Comparison of ENCODE assay signal across 12 cellular contexts in the genomic region with DNA sequence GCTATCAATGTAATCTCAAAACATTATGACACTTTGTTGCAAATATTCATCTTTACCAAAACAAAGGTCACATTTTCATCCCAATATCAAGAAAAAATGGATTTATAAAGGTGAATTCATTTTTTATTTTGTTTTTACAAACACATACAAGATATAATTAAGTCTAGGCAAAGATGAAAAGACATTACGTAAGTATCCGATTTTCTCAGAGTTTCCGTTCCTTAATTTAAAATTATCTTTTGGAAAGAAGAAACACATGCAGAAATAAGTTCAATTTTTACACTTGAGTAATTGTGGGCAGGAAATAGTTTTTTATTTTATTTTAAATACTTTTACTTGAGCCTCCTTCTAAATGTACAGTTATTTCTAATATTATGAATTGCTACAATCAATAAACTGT. TPM values are rescaled to one million over a fixed set of nuclear protein-coding genes. Genes with fewer than 3 reads are reported as not detected.
DNase-seq lines count a peak whose midpoint lies in the region; ATAC-seq and TF ChIP-seq lines count a peak whose summit lies in the region.
"Had no signal": no experiment of that assay in that cellular context is flagged by ENCODE, and none has a peak within 500 bp of the region (broad histone marks: within the 10 kb centered on the region; RNA-seq: fewer than 3 reads in every experiment).

No MANE protein-coding gene starts in this region.

- H3K9ac ChIP-seq in duodenal mucosa (ENCODE audit: low read depth in 1 of 2, low read length in 2 of 2) = peak overlapping the region in 1 of 2 donors; percentile 34

- TF ChIP-seq CTCF in spleen (IDR thresholded peaks at IDR 0.05 in 8 of 11, conservative IDR thresholded peaks at IDR 0.05 in 3 of 11) (no peak), gastroesophageal sphincter (IDR thresholded peaks at IDR 0.05) (no peak)

- H3K27me3 ChIP-seq in duodenal mucosa (ENCODE audit: control insufficient read depth in 1 of 2, insufficient read depth in 2 of 2, low read length in 2 of 2) (no peaks in the 10 kb centered on the region), spleen (replicated peaks in 1 of 7) (no peaks in the 10 kb centered on the region), gastroesophageal sphincter (no peaks in the 10 kb centered on the region)

- H3K9me3 ChIP-seq in duodenal mucosa (ENCODE audit: control insufficient read depth in 1 of 2, low read length in 2 of 2) (no peaks in the 10 kb centered on the region), spleen (no peaks in the 10 kb centered on the region), gastroesophageal sphincter (no peaks in the 10 kb centered on the region)

- 30 to 63% (median 38%) methylated on average over 3 of the region's 3 CpGs for WGBS in spleen, 5 donors
- WGBS in gastroesophageal sphincter (ENCODE audit: low coverage in 1 of 2), 2 donors = 81 to 96% methylated on average over 3 of the region's 3 CpGs

- intact Hi-C loops in spleen (cut with DNase I; ENCODE audit: low total_unique reads) = loop anchor here (10.0 kb wide), 1 partner anchor 349 kb away; no protein-coding TSS in a partner anchor

- peaks cover 35% of the 10 kb centered on the region for H3K4me1 Mint-ChIP-seq in activated CD8-positive, alpha-beta memory T cell treated with anti-CD3 and anti-CD28 coated beads, Interleukin-2, amount 10 ng/mL, durations not matched to agents 7 days and 5 days

- peak overlapping the region; percentile 87 for H3K27ac Mint-ChIP-seq in activated CD8-positive, alpha-beta memory T cell treated with anti-CD3 and anti-CD28 coated beads, Interleukin-2, amount 10 ng/mL, durations not matched to agents 7 days and 5 days

- TF ChIP-seq EP300 in gastroesophageal sphincter (IDR thresholded peaks at IDR 0.05) = no peak

- H3K36me3 Mint-ChIP-seq in activated CD8-positive, alpha-beta memory T cell treated with anti-CD3 and anti-CD28 coated beads, Interleukin-2, amount 10 ng/mL, durations not matched to agents 7 days and 5 days = peaks cover 2% of the 10 kb centered on the region

- H3K9me3 Mint-ChIP-seq in activated CD8-positive, alpha-beta memory T cell treated with anti-CD3 and anti-CD28 coated beads, Interleukin-2, amount 10 ng/mL, durations not matched to agents 7 days and 5 days (ENCODE audit: low read depth) = no peaks in the 10 kb centered on the region
- H3K9me3 Mint-ChIP-seq: naive thymus-derived CD4-positive, alpha-beta T cell had no signal

- H3K27ac ChIP-seq in duodenal mucosa (ENCODE audit: low read depth, low read length) (no peak overlapping the region), spleen (peak overlapping the region; percentile 6 to 87 (median 80)), gastroesophageal sphincter (no peak overlapping the region)
- H3K27ac ChIP-seq: C4-2B had no signal

- H3K36me3 ChIP-seq in duodenal mucosa (ENCODE audit: control insufficient read depth in 1 of 2, insufficient read depth in 2 of 2, low read length in 2 of 2) = no peaks in the 10 kb centered on the region
- no peaks in the 10 kb centered on the region for H3K36me3 ChIP-seq in spleen
- H3K36me3 ChIP-seq in gastroesophageal sphincter = no peaks in the 10 kb centered on the region

- H3K4me3 ChIP-seq in duodenal mucosa (ENCODE audit: low read depth in 1 of 2, low read length in 2 of 2) (peak overlapping the region; percentile 53 to 54), spleen (peak overlapping the region in 3 of 8 donors; percentile 7 to 50 (median 26)), gastroesophageal sphincter (no peak overlapping the region)

- peaks cover 0 to 15% of the 10 kb centered on the region in 2 donors for H3K4me1 ChIP-seq in duodenal mucosa (ENCODE audit: control insufficient read depth in 1 of 2, insufficient read depth in 2 of 2, low read length in 2 of 2)
- peaks cover 0 to 64% (median 35%) of the 10 kb centered on the region in 6 donors for H3K4me1 ChIP-seq in spleen
- peaks cover 0 to 19% (median 4%) of the 10 kb centered on the region in 3 donors for H3K4me1 ChIP-seq in gastroesophageal sphincter

- no peak for ATAC-seq in activated CD8-positive, alpha-beta memory T cell treated with anti-CD3 and anti-CD28 coated beads, Interleukin-2, amount 10 ng/mL, durations not matched to agents 7 days and 5 days
- ATAC-seq in GM18520 (IDR thresholded peaks at IDR 0.05; ENCODE audit: unreplicated experiment) (no peak), gastroesophageal sphincter (no peak)

- TF ChIP-seq POLR2A in spleen (IDR thresholded peaks at IDR 0.05) (no peak), gastroesophageal sphincter (IDR thresholded peaks at IDR 0.05) (no peak)

- peak overlapping the region; percentile 68 for H3K4me3 Mint-ChIP-seq in activated CD8-positive, alpha-beta memory T cell treated with anti-CD3 and anti-CD28 coated beads, Interleukin-2, amount 10 ng/mL, durations not matched to agents 7 days and 5 days

- no peak for DNase-seq in activated CD8-positive, alpha-beta memory T cell treated with anti-CD3 and anti-CD28 coated beads, Interleukin-2, amount 10 ng/mL, durations not matched to agents 7 days and 5 days
- no peak for DNase-seq in activated CD8-positive, alpha-beta memory T cell treated with anti-CD3 and anti-CD28 coated beads, Interleukin-2, amount 50 U/mL, for 4 hours
- DNase-seq in NOMO-1 treated with DMSO at 0.1 percent for 48 hours (lab: John Stamatoyannopoulos, UW; ENCODE audit: unreplicated experiment) = peak; percentile 76
- no peak for DNase-seq in spleen
- DNase-seq in NCI-H2107 (lab: John Stamatoyannopoulos, UW) = no peak
- DNase-seq: GOT3; naive thymus-derived CD4-positive, alpha-beta T cell; stimulated activated CD4-positive, alpha-beta T cell treated with anti-CD3 and anti-CD28 coated beads, Interleukin-4, amount 100 ng/mL, for 1 hour had no signal

- CTCF ChIA-PET in activated CD8-positive, alpha-beta memory T cell treated with anti-CD3 and anti-CD28 coated beads, Interleukin-2, amount 10 ng/mL, durations not matched to agents 7 days and 5 days (lab: Charles Lee) = interaction anchor here (1.1 to 5.2 kb wide), 20 partner anchors 26 to 493 kb away, joined by 3 to 148 read pairs (median 5); no protein-coding TSS in a partner anchor

- H3K27me3 Mint-ChIP-seq in activated CD8-positive, alpha-beta memory T cell treated with anti-CD3 and anti-CD28 coated beads, Interleukin-2, amount 10 ng/mL, durations not matched to agents 7 days and 5 days = no peaks in the 10 kb centered on the region
- H3K27me3 Mint-ChIP-seq: naive thymus-derived CD4-positive, alpha-beta T cell had no signal

RNA-seq across cellular contexts. Expression of gene RTKN2, which starts 24.6 kb away (rescaled TPM):
- total RNA-seq in activated CD8-positive, alpha-beta memory T cell treated with anti-CD3 and anti-CD28 coated beads, Interleukin-2, amount 10 ng/mL, durations not matched to agents 7 days and 5 days = 1 to 10 TPM; 2.9 to 3.8 TPM
- total RNA-seq in spleen (1 to 10 TPM; 1.0 to 5.7 (median 2.3) TPM), gastroesophageal sphincter (not detected)
- under 1 TPM; 0.26 to 0.62 (median 0.39) TPM for polyA plus RNA-seq in spleen

Comparison
In these comparisons a context has a peak if more than half of its experiments do, and no peak if none do; other contexts are left out.
1. H3K27ac ChIP-seq: peak in spleen (8 of 8); none in duodenal mucosa (single experiment) and gastroesophageal sphincter (0 of 4).
2. H3K4me3 ChIP-seq: peak in duodenal mucosa (2 of 2); none in gastroesophageal sphincter (0 of 2).